Comparison of ENCODE assay signal across 17 cellular contexts in the genomic region with DNA sequence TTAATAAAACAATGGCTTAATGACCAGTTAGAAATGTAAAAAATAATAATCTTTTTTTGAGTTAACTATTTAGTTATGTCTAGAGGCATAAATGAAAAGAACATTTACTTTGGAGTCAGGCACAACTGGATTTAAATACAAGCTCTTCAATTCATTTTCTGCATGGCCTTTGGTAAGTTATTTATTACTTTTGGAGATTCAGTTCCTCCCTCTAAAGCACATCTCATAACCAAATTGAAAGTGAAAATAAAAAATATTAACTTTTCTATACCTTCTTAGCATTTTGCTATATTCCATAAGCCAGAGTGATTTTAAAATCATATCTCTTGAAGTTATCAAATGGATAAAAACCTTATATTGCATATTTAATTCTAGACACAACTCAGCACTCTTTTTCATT.
DNase-seq lines count a peak whose midpoint lies in the region; ATAC-seq and TF ChIP-seq lines count a peak whose summit lies in the region.
"Had no signal": no experiment of that assay in that cellular context is flagged by ENCODE, and none has a peak within 500 bp of the region (broad histone marks: within the 10 kb centered on the region; RNA-seq: fewer than 3 reads in every experiment).

No MANE protein-coding gene starts in this region.

- DNase-seq in posterior vena cava (ENCODE audit: low spot score) (no peak), medulla oblongata (ENCODE audit: extremely low spot score) (no peak), foreskin melanocyte (no peak)
- DNase-seq: activated T-cell treated with anti-CD3 and anti-CD28 coated beads, Interleukin-2, amount 50 U/mL, for 48 hours; Calu3; heart right ventricle; KBM-7; left cardiac atrium; NCI-H526 treated with DMSO at 0.1 percent for 48 hours; posterior cingulate gyrus; stimulated activated CD4-positive, alpha-beta T cell treated with anti-CD3 and anti-CD28 coated beads, Interleukin-12 subunit alpha, Interleukin-12 subunit beta, amount 100 ng/mL, for 4 hours had no signal

- peak; percentile 82 for ATAC-seq in GM18505 (IDR thresholded peaks at IDR 0.05; ENCODE audit: unreplicated experiment)
- ATAC-seq in GM19438 (IDR thresholded peaks at IDR 0.05; ENCODE audit: low read depth, unreplicated experiment), result peak; percentile 91
- peak; percentile 92 for ATAC-seq in HG02678 (IDR thresholded peaks at IDR 0.05; ENCODE audit: unreplicated experiment)
- peak; percentile 97 for ATAC-seq in HG03354 (IDR thresholded peaks at IDR 0.05; ENCODE audit: poor library complexity, severe bottlenecking, unreplicated experiment)
- no peak for ATAC-seq in GM19035 (IDR thresholded peaks at IDR 0.05; ENCODE audit: unreplicated experiment)
- ATAC-seq: GM23338, heart right ventricle, left cardiac atrium had no signal

- intact Hi-C loops in posterior vena cava (cut with DNase I), result no loop called here

- no peak for TF ChIP-seq POLR2A in GM18505 (IDR thresholded peaks at IDR 0.05; ENCODE audit: borderline replicate concordance, extremely low read depth, insufficient read depth, insufficient read length)
